Comparison of ENCODE assay signal across 27 cellular contexts in genomic region chr2:85557130-85557529, GRCh38.
"Had no signal": no experiment of that assay in that cellular context is flagged by ENCODE, and none has a peak within 500 bp of the region (broad histone marks: within the 10 kb centered on the region; RNA-seq: fewer than 3 reads in every experiment).

No MANE protein-coding gene starts in this region.

- H3K9me3 ChIP-seq: stomach, suprapubic skin, testis, thoracic aorta, thyroid gland, tibial artery, tibial nerve, transverse colon, upper lobe of left lung, upper lobe of right lung, uterus, vagina had no signal

- DNase-seq: stimulated activated CD4-positive, alpha-beta T cell treated with anti-CD3 and anti-CD28 coated beads, Interleukin-2, amount 100 ng/mL, for 48 hours; stimulated activated CD4-positive, alpha-beta T cell treated with anti-CD3 and anti-CD28 coated beads, Interleukin-4, amount 100 ng/mL, for 1 hour; stimulated activated CD4-positive, alpha-beta T cell treated with anti-CD3 and anti-CD28 coated beads, Interleukin-4, amount 100 ng/mL, for 24 hours; stimulated activated CD4-positive, alpha-beta T cell treated with anti-CD3 and anti-CD28 coated beads, Interleukin-4, amount 100 ng/mL, for 4 hours; stimulated activated CD8-positive, alpha-beta memory T cell treated with anti-CD3 and anti-CD28 coated beads, Interleukin-4, amount 100 ng/mL, for 48 hours; stimulated activated naive B cell treated with anti-CD40 and anti-IgM and Interleukin-4, amounts not matched to agents 10 μg/mL and 1 μg/mL and 100 μg/mL, for 72 hours; stimulated activated naive CD4-positive, alpha-beta T cell; stimulated activated naive CD4-positive, alpha-beta T cell treated with Interleukin-2 at 50 U/mL for 16 hours; stimulated activated naive CD8-positive, alpha-beta T cell treated with anti-CD3 and anti-CD28 coated beads, Interleukin-15, amount 100 ng/mL, for 72 hours; stimulated activated naive CD8-positive, alpha-beta T cell treated with anti-CD3 and anti-CD28 coated beads, Interleukin-15, Interleukin-2, amounts not matched to agents 100 U/mL and 50 U/mL, for 24 hours; stomach; substantia nigra; testis; thyroid gland; tibial artery; transverse colon; upper lobe of left lung; upper lobe of right lung; uterus had no signal

- H3K9me3 Mint-ChIP-seq: stimulated activated effector memory CD8-positive, alpha-beta T cell treated with anti-CD3 and anti-CD28 coated beads, Interleukin-12 subunit alpha, Interleukin-12 subunit beta, amount 100 ng/mL, for 72 hours; stimulated activated memory B cell treated with anti-CD40 and anti-IgM and Interleukin-4, amounts not matched to agents 10 μg/mL and 1 μg/mL and 100 μg/mL, for 72 hours; stimulated activated naive B cell treated with anti-CD40 and anti-IgM and Interleukin-4, amounts not matched to agents 10 μg/mL and 1 μg/mL and 100 μg/mL, for 72 hours; stimulated activated naive CD8-positive, alpha-beta T cell treated with anti-CD3 and anti-CD28 coated beads, Interleukin-15, amount 100 ng/mL, for 72 hours; stimulated activated naive CD8-positive, alpha-beta T cell treated with anti-CD3 and anti-CD28 coated beads, Interleukin-15, Interleukin-2, amounts not matched to agents 100 ng/mL and 50 ng/mL, for 24 hours; type B pancreatic cell had no signal

- H3K27me3 Mint-ChIP-seq: stimulated activated memory B cell treated with anti-CD40 and anti-IgM and Interleukin-4, amounts not matched to agents 10 μg/mL and 1 μg/mL and 100 μg/mL, for 72 hours; stimulated activated naive B cell treated with anti-CD40 and anti-IgM and Interleukin-4, amounts not matched to agents 10 μg/mL and 1 μg/mL and 100 μg/mL, for 72 hours; stimulated activated naive CD8-positive, alpha-beta T cell treated with anti-CD3 and anti-CD28 coated beads, Interleukin-15, amount 100 ng/mL, for 72 hours; stimulated activated naive CD8-positive, alpha-beta T cell treated with anti-CD3 and anti-CD28 coated beads, Interleukin-15, Interleukin-2, amounts not matched to agents 100 ng/mL and 50 ng/mL, for 24 hours; type B pancreatic cell had no signal

- ATAC-seq: stimulated activated effector memory CD8-positive, alpha-beta T cell treated with anti-CD3 and anti-CD28 coated beads, Interleukin-12 subunit alpha, Interleukin-12 subunit beta, amount 100 ng/mL, for 72 hours; stimulated activated memory B cell treated with anti-CD40 and anti-IgM and Interleukin-4, amounts not matched to agents 10 μg/mL and 1 μg/mL and 100 μg/mL, for 72 hours; stimulated activated naive B cell treated with anti-CD40 and anti-IgM and Interleukin-4, amounts not matched to agents 10 μg/mL and 1 μg/mL and 100 μg/mL, for 72 hours; stimulated activated naive CD8-positive, alpha-beta T cell treated with anti-CD3 and anti-CD28 coated beads, Interleukin-15, amount 100 ng/mL, for 72 hours; stimulated activated naive CD8-positive, alpha-beta T cell treated with anti-CD3 and anti-CD28 coated beads, Interleukin-15, Interleukin-2, amounts not matched to agents 100 U/mL and 50 U/mL, for 24 hours; upper lobe of right lung had no signal

- H3K36me3 ChIP-seq: uterus had no signal

- H3K4me3 ChIP-seq: stomach, suprapubic skin, testis, thoracic aorta, thyroid gland, tibial artery, tibial nerve, transverse colon, upper lobe of left lung, upper lobe of right lung, uterus, vagina had no signal

- H3K27ac Mint-ChIP-seq: stimulated activated effector memory CD8-positive, alpha-beta T cell treated with anti-CD3 and anti-CD28 coated beads, Interleukin-12 subunit alpha, Interleukin-12 subunit beta, amount 100 ng/mL, for 72 hours; stimulated activated memory B cell treated with anti-CD40 and anti-IgM and Interleukin-4, amounts not matched to agents 10 μg/mL and 1 μg/mL and 100 μg/mL, for 72 hours; stimulated activated naive B cell treated with anti-CD40 and anti-IgM and Interleukin-4, amounts not matched to agents 10 μg/mL and 1 μg/mL and 100 μg/mL, for 72 hours; stimulated activated naive CD8-positive, alpha-beta T cell treated with anti-CD3 and anti-CD28 coated beads, Interleukin-15, amount 100 ng/mL, for 72 hours; stimulated activated naive CD8-positive, alpha-beta T cell treated with anti-CD3 and anti-CD28 coated beads, Interleukin-15, Interleukin-2, amounts not matched to agents 100 ng/mL and 50 ng/mL, for 24 hours; type B pancreatic cell had no signal

- H3K4me3 Mint-ChIP-seq: stimulated activated effector memory CD8-positive, alpha-beta T cell treated with anti-CD3 and anti-CD28 coated beads, Interleukin-12 subunit alpha, Interleukin-12 subunit beta, amount 100 ng/mL, for 72 hours; stimulated activated memory B cell treated with anti-CD40 and anti-IgM and Interleukin-4, amounts not matched to agents 10 μg/mL and 1 μg/mL and 100 μg/mL, for 72 hours; stimulated activated naive B cell treated with anti-CD40 and anti-IgM and Interleukin-4, amounts not matched to agents 10 μg/mL and 1 μg/mL and 100 μg/mL, for 72 hours; stimulated activated naive CD8-positive, alpha-beta T cell treated with anti-CD3 and anti-CD28 coated beads, Interleukin-15, amount 100 ng/mL, for 72 hours; stimulated activated naive CD8-positive, alpha-beta T cell treated with anti-CD3 and anti-CD28 coated beads, Interleukin-15, Interleukin-2, amounts not matched to agents 100 ng/mL and 50 ng/mL, for 24 hours; type B pancreatic cell had no signal

- H3K27ac ChIP-seq: stomach, suprapubic skin, testis, thoracic aorta, thyroid gland, tibial artery, tibial nerve, transverse colon, upper lobe of right lung, uterus, vagina had no signal

- H3K27me3 ChIP-seq: stomach, suprapubic skin, testis, thyroid gland, tibial artery, tibial nerve, transverse colon, upper lobe of left lung, upper lobe of right lung, uterus, vagina had no signal
